27 cellular contexts compared by ENCODE assay signal in genomic region chr13:88464851-88465250, GRCh38.
"Had no signal": no experiment of that assay in that cellular context is flagged by ENCODE, and none has a peak within 500 bp of the region (broad histone marks: within the 10 kb centered on the region; RNA-seq: fewer than 3 reads in every experiment).

No MANE protein-coding gene starts in this region.

- H3K9me3 Mint-ChIP-seq: nephron progenitor cell; stimulated activated naive B cell treated with anti-CD40 and anti-IgM and Interleukin-4, amounts not matched to agents 10 μg/mL and 1 μg/mL and 100 μg/mL, for 72 hours; stimulated activated naive CD8-positive, alpha-beta T cell treated with anti-CD3 and anti-CD28 coated beads, Interleukin-15, Interleukin-2, amounts not matched to agents 100 ng/mL and 50 ng/mL, for 24 hours had no signal

- H3K36me3 Mint-ChIP-seq: naive thymus-derived CD8-positive, alpha-beta T cell; stimulated activated naive B cell treated with anti-CD40 and anti-IgM and Interleukin-4, amounts not matched to agents 10 μg/mL and 1 μg/mL and 100 μg/mL, for 72 hours had no signal

- H3K27ac Mint-ChIP-seq: effector memory CD8-positive, alpha-beta T cell; naive thymus-derived CD8-positive, alpha-beta T cell; nephron progenitor cell; stimulated activated naive B cell treated with anti-CD40 and anti-IgM and Interleukin-4, amounts not matched to agents 10 μg/mL and 1 μg/mL and 100 μg/mL, for 72 hours; stimulated activated naive CD8-positive, alpha-beta T cell treated with anti-CD3 and anti-CD28 coated beads, Interleukin-15, Interleukin-2, amounts not matched to agents 100 ng/mL and 50 ng/mL, for 24 hours had no signal

- ATAC-seq: effector memory CD8-positive, alpha-beta T cell; heart right ventricle; left colon; lower lobe of right lung; mucosa of descending colon; naive thymus-derived CD8-positive, alpha-beta T cell; pancreas; right lobe of liver had no signal

- H3K27ac ChIP-seq: esophagus squamous epithelium, heart right ventricle, left ventricle myocardium inferior, lower lobe of right lung, pancreas, right lobe of liver, thoracic aorta, tibial nerve, upper lobe of left lung had no signal

- H3K27me3 Mint-ChIP-seq: effector memory CD8-positive, alpha-beta T cell; naive thymus-derived CD8-positive, alpha-beta T cell; stimulated activated naive B cell treated with anti-CD40 and anti-IgM and Interleukin-4, amounts not matched to agents 10 μg/mL and 1 μg/mL and 100 μg/mL, for 72 hours; stimulated activated naive CD8-positive, alpha-beta T cell treated with anti-CD3 and anti-CD28 coated beads, Interleukin-15, Interleukin-2, amounts not matched to agents 100 ng/mL and 50 ng/mL, for 24 hours had no signal

- H3K4me3 ChIP-seq: esophagus squamous epithelium, heart right ventricle, left ventricle myocardium inferior, lower lobe of right lung, mucosa of descending colon, pancreas, right lobe of liver, thoracic aorta, tibial nerve, upper lobe of left lung had no signal

- DNase-seq: cortex of kidney; effector memory CD8-positive, alpha-beta T cell; erythroblast; esophagus squamous epithelium; foreskin melanocyte; glutamatergic neuron; heart right ventricle; hippocampal formation; kidney glomerular epithelial cell; left colon; left ventricle myocardium inferior; lower lobe of right lung; mucosa of descending colon; naive thymus-derived CD8-positive, alpha-beta T cell; nephron progenitor cell; occipital lobe; pancreas; retina; right lobe of liver; small intestine; stimulated activated CD4-positive, alpha-beta T cell treated with anti-CD3 and anti-CD28 coated beads, Interleukin-15, amount 100 ng/mL, for 24 hours; stimulated activated CD4-positive, alpha-beta T cell treated with anti-CD3 and anti-CD28 coated beads, Interleukin-2, amount 100 ng/mL, for 48 hours; stimulated activated naive B cell treated with anti-CD40 and anti-IgM and Interleukin-4, amounts not matched to agents 10 μg/mL and 1 μg/mL and 100 μg/mL, for 72 hours; upper lobe of left lung had no signal

- H3K27me3 ChIP-seq: esophagus squamous epithelium, heart right ventricle, pancreas, right lobe of liver, tibial nerve, upper lobe of left lung had no signal

- H3K4me1 ChIP-seq: esophagus squamous epithelium, heart right ventricle, left ventricle myocardium inferior, lower lobe of right lung, pancreas, right lobe of liver, tibial nerve, upper lobe of left lung had no signal

- H3K4me3 Mint-ChIP-seq: effector memory CD8-positive, alpha-beta T cell; naive thymus-derived CD8-positive, alpha-beta T cell; nephron progenitor cell; stimulated activated naive B cell treated with anti-CD40 and anti-IgM and Interleukin-4, amounts not matched to agents 10 μg/mL and 1 μg/mL and 100 μg/mL, for 72 hours; stimulated activated naive CD8-positive, alpha-beta T cell treated with anti-CD3 and anti-CD28 coated beads, Interleukin-15, Interleukin-2, amounts not matched to agents 100 ng/mL and 50 ng/mL, for 24 hours had no signal

- H3K36me3 ChIP-seq: esophagus squamous epithelium, heart right ventricle, left ventricle myocardium inferior, lower lobe of right lung, pancreas, right lobe of liver, thoracic aorta, tibial nerve, upper lobe of left lung had no signal

- H3K9me3 ChIP-seq: esophagus squamous epithelium, heart right ventricle, left ventricle myocardium inferior, lower lobe of right lung, mucosa of descending colon, pancreas, right lobe of liver, thoracic aorta, tibial nerve, upper lobe of left lung had no signal
